ENCODE assay signal across 2 cellular contexts in genomic region chr2:28373854-28374253, GRCh38.
TF ChIP-seq lines count a peak whose summit lies in the region.

No MANE protein-coding gene starts in this region.

TF ChIP-seq in HepG2, 621 proteins besides CTCF, POLR2A, EP300 and RAD21:
- TF ChIP-seq NRL (CRISPR knock-in tag; IDR thresholded peaks at IDR 0.05; ENCODE audit: borderline replicate concordance) (no peak), CEBPB (IDR thresholded peaks at IDR 0.05; ENCODE audit: borderline replicate concordance, low read depth, low read length) (peak; percentile 41; the same call in 1 of the 2 replicates)

TF ChIP-seq in K562, 482 proteins besides CTCF, POLR2A, EP300 and RAD21:
- no peak for TF ChIP-seq GTF2F1 (IDR thresholded peaks at IDR 0.05; ENCODE audit: low read depth, low read length)
- no peak for TF ChIP-seq SMARCB1 (IDR thresholded peaks at IDR 0.05; ENCODE audit: insufficient read length, low read depth)
- TF ChIP-seq NFRKB (IDR thresholded peaks at IDR 0.05; ENCODE audit: low read depth), result no peak
- TF ChIP-seq CBX2 (IDR thresholded peaks at IDR 0.05; ENCODE audit: insufficient read depth, low read length, poor library complexity, severe bottlenecking), result no peak
- TF ChIP-seq ARID1B (IDR thresholded peaks at IDR 0.05), result no peak
- no peak for TF ChIP-seq CEBPG (CRISPR knock-in tag; IDR thresholded peaks at IDR 0.05)
- peak; percentile 15 to 54; a peak in 2 of 4 replicates for TF ChIP-seq CEBPG (tag; conservative IDR thresholded peaks at IDR 0.05 in 1 of 2, IDR thresholded peaks at IDR 0.05 in 1 of 2)
- no peak for TF ChIP-seq PHF21A (IDR thresholded peaks at IDR 0.05; ENCODE audit: borderline replicate concordance, low read depth)
- TF ChIP-seq CEBPB (tag; IDR thresholded peaks at IDR 0.05), result 0 out of 2 replicates have a peak, but pooled peaks have one; percentile 11
- no peak for TF ChIP-seq PREB (CRISPR knock-in tag; IDR thresholded peaks at IDR 0.05)
